Comparison of ENCODE assay signal across 1 cellular context in genomic region chr14:91919814-91920213, GRCh38.
TF ChIP-seq lines count a peak whose summit lies in the region.

No MANE protein-coding gene starts in this region.

TF ChIP-seq in HepG2, 621 proteins besides CTCF, POLR2A, EP300 and RAD21:
- no peak for TF ChIP-seq ZNF639 (CRISPR knock-in tag; conservative IDR thresholded peaks at IDR 0.05)
- no peak for TF ChIP-seq ZNF274 (CRISPR knock-in tag; IDR thresholded peaks at IDR 0.05)
- TF ChIP-seq SALL2 (CRISPR knock-in tag; IDR thresholded peaks at IDR 0.05): no peak
- no peak for TF ChIP-seq MYNN (CRISPR knock-in tag; IDR thresholded peaks at IDR 0.05; ENCODE audit: low read depth)
- TF ChIP-seq ZNF577 (CRISPR knock-in tag; IDR thresholded peaks at IDR 0.05; ENCODE audit: borderline replicate concordance, low read depth): no peak
- TF ChIP-seq ZNF589 (CRISPR knock-in tag; conservative IDR thresholded peaks at IDR 0.05): no peak
- no peak for TF ChIP-seq ZNF501 (CRISPR knock-in tag; IDR thresholded peaks at IDR 0.05)
- no peak for TF ChIP-seq ELF4 (CRISPR knock-in tag; IDR thresholded peaks at IDR 0.05; ENCODE audit: borderline replicate concordance)
- TF ChIP-seq XRCC5 (optimal IDR thresholded peaks at IDR 0.05; ENCODE audit: low read length): no peak
- no peak for TF ChIP-seq ZNF224 (CRISPR knock-in tag; IDR thresholded peaks at IDR 0.05)
- TF ChIP-seq WIZ (CRISPR knock-in tag; IDR thresholded peaks at IDR 0.05): no peak
- TF ChIP-seq ZNF619 (CRISPR knock-in tag; IDR thresholded peaks at IDR 0.05): no peak
- TF ChIP-seq ZNF230 (CRISPR knock-in tag; IDR thresholded peaks at IDR 0.05): no peak
- TF ChIP-seq KMT2A (CRISPR knock-in tag; IDR thresholded peaks at IDR 0.05): no peak
TF ChIP-seq in HepG2: peak in this region for 0.
